Comparison of ENCODE assay signal across 7 cellular contexts in the genomic region with DNA sequence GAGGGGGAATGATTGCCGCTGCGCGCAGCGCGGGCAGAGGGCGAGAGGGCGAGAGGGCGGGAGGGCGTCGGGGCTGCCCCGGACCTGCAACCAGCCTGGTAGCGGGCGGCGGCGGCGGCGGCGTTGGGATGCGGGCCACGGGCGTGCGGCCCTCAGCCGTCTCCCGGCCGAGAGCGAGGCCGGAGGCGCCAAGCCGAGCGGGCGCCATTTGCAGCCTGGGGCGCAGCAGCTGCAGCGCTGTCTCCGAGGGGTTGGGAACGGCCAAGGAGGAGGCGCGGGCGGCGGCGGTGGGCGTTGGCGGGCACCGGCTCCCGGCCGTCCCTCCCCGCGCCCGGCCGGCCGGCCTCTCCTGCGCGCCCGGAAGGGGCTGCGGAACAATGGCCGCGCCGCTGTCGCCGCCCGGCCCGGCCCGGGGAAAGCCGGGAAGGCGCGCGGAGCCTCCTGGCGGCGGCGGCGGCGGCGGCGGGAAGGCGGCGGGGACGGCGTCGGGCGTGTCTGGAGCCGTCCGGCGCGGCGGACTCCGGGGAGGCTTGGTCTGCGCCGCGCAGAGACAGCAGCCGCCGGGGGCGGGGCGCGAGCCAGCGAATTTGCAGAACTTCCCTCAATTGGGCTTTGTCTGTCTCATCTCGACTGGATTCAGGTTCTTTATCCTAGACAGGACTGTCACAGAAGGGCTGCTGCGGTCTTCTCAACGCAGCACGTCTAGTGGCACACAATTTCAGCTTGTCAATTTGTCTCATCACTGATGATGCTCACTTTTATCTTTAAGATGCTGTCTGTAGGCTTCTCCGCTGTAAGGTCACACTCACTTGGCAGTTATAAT. TPM values are rescaled to one million over a fixed set of nuclear protein-coding genes. Genes with fewer than 3 reads are reported as not detected.
A peak's percentile ranks its signal among the peaks of the same experiment; 100 is the strongest.
DNase-seq lines count a peak whose midpoint lies in the region; ATAC-seq and TF ChIP-seq lines count a peak whose summit lies in the region.

No MANE protein-coding gene starts in this region.

- WGBS in aorta, 2 donors = 1 to 2% methylated on average over 35 to 99 of the region's 99 CpGs

- no peaks in the 10 kb centered on the region for H3K9me3 Mint-ChIP-seq in activated naive CD8-positive, alpha-beta T cell (ENCODE audit: low read depth)

- H3K4me3 Mint-ChIP-seq in activated naive CD8-positive, alpha-beta T cell = peak overlapping the region; percentile 82

- no peak for TF ChIP-seq CTCF in neutrophil (IDR thresholded peaks at IDR 0.05)

- H3K4me3 ChIP-seq in GM08714 (ENCODE audit: low read length) = peak overlapping the region; percentile 69
- H3K4me3 ChIP-seq in neutrophil (ENCODE audit: low read depth in 1 of 2, low read length in 1 of 2) = peak overlapping the region; percentile 46 to 54
- H3K4me3 ChIP-seq in aorta (ENCODE audit: low read length in 2 of 2) = peak overlapping the region; percentile 87 to 97

- no peak overlapping the region for H3K27ac Mint-ChIP-seq in activated naive CD8-positive, alpha-beta T cell

- DNase-seq in NOMO-1 (lab: John Stamatoyannopoulos, UW; ENCODE audit: unreplicated experiment in 2 of 2) (peak; percentile 58 to 76), head of caudate nucleus (peak; percentile 27 to 82 (median 64)), aorta (peak; percentile 77 to 89)

- H3K9me3 ChIP-seq in neutrophil (no peaks in the 10 kb centered on the region), aorta (ENCODE audit: control insufficient read depth, low read length) (no peaks in the 10 kb centered on the region)

- no peaks in the 10 kb centered on the region for H3K36me3 Mint-ChIP-seq in activated naive CD8-positive, alpha-beta T cell

- peaks cover 2% of the 10 kb centered on the region for H3K4me1 Mint-ChIP-seq in activated naive CD8-positive, alpha-beta T cell (ENCODE audit: low read depth)

- H3K27me3 ChIP-seq in neutrophil = peaks cover 44% of the 10 kb centered on the region
- H3K27me3 ChIP-seq in aorta (ENCODE audit: control insufficient read depth in 1 of 2, insufficient read depth in 2 of 2, low read length in 1 of 2) = no peaks in the 10 kb centered on the region

- H3K4me1 ChIP-seq in neutrophil (ENCODE audit: control insufficient read depth in 1 of 2, insufficient read depth in 1 of 2, low read depth in 1 of 2, low read length in 1 of 2) (peaks cover 5 to 11% of the 10 kb centered on the region in 2 experiments), aorta (ENCODE audit: control insufficient read depth in 1 of 2, insufficient read depth in 2 of 2, low read length in 2 of 2) (no peaks in the 10 kb centered on the region)

- ATAC-seq in HG03571 (IDR thresholded peaks at IDR 0.05; ENCODE audit: unreplicated experiment) = peak; percentile 51
- peak; percentile 85 for ATAC-seq in aorta (ENCODE audit: low FRiP score)

- no peaks in the 10 kb centered on the region for H3K36me3 ChIP-seq in neutrophil
- H3K36me3 ChIP-seq in aorta (ENCODE audit: control insufficient read depth in 1 of 2, insufficient read depth in 2 of 2, low read length in 1 of 2) = no peaks in the 10 kb centered on the region

- peaks cover 28% of the 10 kb centered on the region for H3K27me3 Mint-ChIP-seq in activated naive CD8-positive, alpha-beta T cell

- H3K27ac ChIP-seq in neutrophil (no peak overlapping the region), aorta (ENCODE audit: low read depth in 1 of 2, low read length in 2 of 2) (peak overlapping the region; percentile 90 to 95)

- intact Hi-C loops in head of caudate nucleus (cut with DNase I) = no loop called here
- intact Hi-C loops in aorta (cut with DNase I) = no loop called here

RNA-seq across cellular contexts. Expression of gene ZBTB8B, which starts 35.7 kb away (rescaled TPM):
- under 1 TPM in 1 of 2 donors, not detected in 1; 0.03 TPM for total RNA-seq in aorta
- polyA plus RNA-seq in aorta = not detected

RNA-seq across cellular contexts. Expression of gene ZBTB8A, which starts 38.6 kb away (rescaled TPM):
- total RNA-seq in aorta = 10 to 100 TPM in 1 of 2 donors, 1 to 10 TPM in 1; 7.6 to 10.4 TPM
- 1 to 10 TPM; 1.9 to 3.0 TPM for polyA plus RNA-seq in aorta
